In the genomic region with DNA sequence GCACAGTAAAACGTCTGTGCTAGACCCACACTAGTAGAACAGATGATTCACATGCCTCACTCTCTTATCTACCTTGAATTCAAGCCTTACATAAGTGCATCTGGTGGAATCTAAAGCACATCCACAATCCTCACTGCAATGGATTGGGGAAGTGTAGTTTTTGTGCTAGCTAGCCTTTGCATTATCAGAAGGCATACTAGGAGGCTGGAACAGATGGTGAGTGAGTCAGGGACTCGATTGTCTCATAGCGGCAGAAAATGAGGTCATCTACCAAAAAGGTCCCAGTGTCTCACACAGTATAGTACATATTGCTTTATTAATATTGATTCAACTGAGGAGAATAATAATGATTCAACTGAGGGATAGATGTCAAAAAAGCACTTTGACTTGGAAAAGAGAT, we compare ENCODE assay signal across 1 cellular context.
TF ChIP-seq lines count a peak whose summit lies in the region.

No MANE protein-coding gene starts in this region.

TF ChIP-seq in GM23338, 12 proteins besides CTCF, POLR2A, EP300 and RAD21 (continued from another document):
- TF ChIP-seq, protein P1, sequence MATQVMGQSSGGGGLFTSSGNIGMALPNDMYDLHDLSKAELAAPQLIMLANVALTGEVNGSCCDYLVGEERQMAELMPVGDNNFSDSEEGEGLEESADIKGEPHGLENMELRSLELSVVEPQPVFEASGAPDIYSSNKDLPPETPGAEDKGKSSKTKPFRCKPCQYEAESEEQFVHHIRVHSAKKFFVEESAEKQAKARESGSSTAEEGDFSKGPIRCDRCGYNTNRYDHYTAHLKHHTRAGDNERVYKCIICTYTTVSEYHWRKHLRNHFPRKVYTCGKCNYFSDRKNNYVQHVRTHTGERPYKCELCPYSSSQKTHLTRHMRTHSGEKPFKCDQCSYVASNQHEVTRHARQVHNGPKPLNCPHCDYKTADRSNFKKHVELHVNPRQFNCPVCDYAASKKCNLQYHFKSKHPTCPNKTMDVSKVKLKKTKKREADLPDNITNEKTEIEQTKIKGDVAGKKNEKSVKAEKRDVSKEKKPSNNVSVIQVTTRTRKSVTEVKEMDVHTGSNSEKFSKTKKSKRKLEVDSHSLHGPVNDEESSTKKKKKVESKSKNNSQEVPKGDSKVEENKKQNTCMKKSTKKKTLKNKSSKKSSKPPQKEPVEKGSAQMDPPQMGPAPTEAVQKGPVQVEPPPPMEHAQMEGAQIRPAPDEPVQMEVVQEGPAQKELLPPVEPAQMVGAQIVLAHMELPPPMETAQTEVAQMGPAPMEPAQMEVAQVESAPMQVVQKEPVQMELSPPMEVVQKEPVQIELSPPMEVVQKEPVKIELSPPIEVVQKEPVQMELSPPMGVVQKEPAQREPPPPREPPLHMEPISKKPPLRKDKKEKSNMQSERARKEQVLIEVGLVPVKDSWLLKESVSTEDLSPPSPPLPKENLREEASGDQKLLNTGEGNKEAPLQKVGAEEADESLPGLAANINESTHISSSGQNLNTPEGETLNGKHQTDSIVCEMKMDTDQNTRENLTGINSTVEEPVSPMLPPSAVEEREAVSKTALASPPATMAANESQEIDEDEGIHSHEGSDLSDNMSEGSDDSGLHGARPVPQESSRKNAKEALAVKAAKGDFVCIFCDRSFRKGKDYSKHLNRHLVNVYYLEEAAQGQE (IDR thresholded peaks at IDR 0.05; ENCODE audit: unreplicated experiment) = no peak
- no peak for TF ChIP-seq ZNF462 (CRISPR knock-in tag; IDR thresholded peaks at IDR 0.05)
- no peak for TF ChIP-seq JUNB (IDR thresholded peaks at IDR 0.05; ENCODE audit: unreplicated experiment)
